Comparison of ENCODE assay signal across 6 cellular contexts in the genomic region with DNA sequence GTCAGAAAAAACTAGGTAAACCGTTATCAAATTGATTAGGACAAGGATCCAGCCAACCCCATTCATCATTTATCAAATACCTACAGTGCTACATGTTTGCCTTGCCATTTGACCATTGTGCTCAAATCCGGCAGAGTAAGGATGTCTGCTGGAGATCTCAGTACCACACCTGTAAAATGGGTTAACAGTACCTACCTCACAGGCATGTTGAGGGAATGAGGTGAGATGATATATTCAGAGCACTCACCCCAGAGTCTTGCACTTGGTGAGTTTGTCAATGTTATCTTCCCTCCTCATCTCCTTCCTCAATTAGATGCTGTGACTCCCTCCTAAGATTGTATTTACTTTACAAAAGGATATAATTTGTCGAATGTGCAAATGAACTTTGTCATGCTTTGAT.
"Had no signal": no experiment of that assay in that cellular context is flagged by ENCODE, and none has a peak within 500 bp of the region (broad histone marks: within the 10 kb centered on the region; RNA-seq: fewer than 3 reads in every experiment).

No MANE protein-coding gene starts in this region.

- H3K4me2 ChIP-seq: KMS-11 had no signal

- H3K27ac Mint-ChIP-seq: IgD-negative memory B cell had no signal

- H2AFZ ChIP-seq: GM23248 had no signal

- H3K4me3 ChIP-seq: GM23248 had no signal

- H3K9me3 Mint-ChIP-seq: H9, IgD-negative memory B cell had no signal

- DNase-seq: GM23248, H9, HCEC 1CT, KBM-7 had no signal

- H3K4me1 Mint-ChIP-seq: IgD-negative memory B cell had no signal

- H3K36me3 Mint-ChIP-seq: IgD-negative memory B cell had no signal

- H3K4me3 Mint-ChIP-seq: H9, IgD-negative memory B cell had no signal

- H3K27ac ChIP-seq: GM23248, KMS-11 had no signal
